In genomic region chr7:45092100-45092930, GRCh38 we compare ENCODE assay signal across 14 cellular contexts. TPM values are rescaled to one million over a fixed set of nuclear protein-coding genes. Genes with fewer than 3 reads are reported as not detected.
DNase-seq lines count a peak whose midpoint lies in the region; ATAC-seq, FAIRE-seq and TF ChIP-seq lines count a peak whose summit lies in the region.
"Had no signal": no experiment of that assay in that cellular context is flagged by ENCODE, and none has a peak within 500 bp of the region (broad histone marks: within the 10 kb centered on the region; RNA-seq: fewer than 3 reads in every experiment).

No MANE protein-coding gene starts in this region.

- H3K79me1 ChIP-seq in H1 (ENCODE audit: low read depth, low read length) = no peaks in the 10 kb centered on the region

- TF ChIP-seq POLR2A in H1 (IDR thresholded peaks at IDR 0.05; ENCODE audit: control extremely low read depth in 1 of 2, low read depth in 2 of 2, low read length in 2 of 2) = no peak

- CTCF ChIA-PET in H1 (lab: Charles Lee; ENCODE audit: partially characterized antibody) = interaction anchor here (0.8 to 1.7 kb wide), 3 partner anchors 13 to 44 kb away, joined by 3 to 5 read pairs (median 3); no protein-coding TSS in a partner anchor

- no peak overlapping the region for H3K23ac ChIP-seq in H1 (ENCODE audit: insufficient read length)

- no peak overlapping the region for H3K56ac ChIP-seq in H1 (replicated peaks; ENCODE audit: insufficient read length, low read depth, low read length)

- peaks cover 8% of the 10 kb centered on the region for H3K4me1 Mint-ChIP-seq in neural progenitor cell

- H3K27me3 Mint-ChIP-seq in neural progenitor cell (ENCODE audit: insufficient read depth, low read depth) = peaks cover 10% of the 10 kb centered on the region

- H2BK20ac ChIP-seq in H1 (ENCODE audit: low read length) = no peak overlapping the region

- peaks cover 6% of the 10 kb centered on the region for H3K9me3 Mint-ChIP-seq in neural progenitor cell
- H3K9me3 Mint-ChIP-seq: activated T-cell treated with anti-CD3 and anti-CD28 coated beads, Interleukin-2, amount 50 U/mL, for 24 hours; stimulated activated naive CD8-positive, alpha-beta T cell treated with anti-CD3 and anti-CD28 coated beads, Interleukin-15, Interleukin-2, amounts not matched to agents 100 ng/mL and 50 ng/mL, for 24 hours had no signal

- H3K36me3 Mint-ChIP-seq in neural progenitor cell = no peaks in the 10 kb centered on the region

- H4K8ac ChIP-seq in H1 (ENCODE audit: extremely low read depth, insufficient read depth, low read length) = no peak overlapping the region

- H3K4ac ChIP-seq in H1 (replicated peaks; ENCODE audit: insufficient read length, low read depth, low read length) = no peak overlapping the region

- H2BK15ac ChIP-seq in H1 (ENCODE audit: low read length) = no peak overlapping the region

- H3K23me2 ChIP-seq in H1 (ENCODE audit: low read depth, low read length) = peaks cover 2% of the 10 kb centered on the region; the same call in 1 of the 2 replicates

- H2AK5ac ChIP-seq in H1 (ENCODE audit: low read depth, low read length) = no peak overlapping the region

- 65% methylated on average over 7 of the region's 7 CpGs; no CpG with 5 or more reads in 1 of the 2 experiments for WGBS in H1 (ENCODE audit: extremely low coverage in 1 of 2, insufficient coverage in 1 of 2, insufficient read length in 1 of 2, insufficient replicate concordance in 2 of 2, low coverage in 1 of 2, low lambda C conversion rate in 2 of 2, missing lambda C conversion rate in 1 of 2), 2 experiments

- no peak overlapping the region for H3K18ac ChIP-seq in H1 (ENCODE audit: extremely low read depth, low read length)

- no peak overlapping the region for H2BK120ac ChIP-seq in H1 (replicated peaks; ENCODE audit: low read depth, low read length)

- H3F3A ChIP-seq in neural progenitor cell (ENCODE audit: low read depth) = peaks cover 3% of the 10 kb centered on the region

- H3K9me3 ChIP-seq in H1 (ENCODE audit: insufficient read depth in 2 of 2, low read depth in 1 of 2, low read length in 1 of 2) (no peaks in the 10 kb centered on the region), neural progenitor cell (ENCODE audit: low read depth) (no peaks in the 10 kb centered on the region), right atrium auricular region (no peaks in the 10 kb centered on the region)
- H3K9me3 ChIP-seq: body of pancreas had no signal

- POLR2A ChIA-PET in H1 (lab: Charles Lee; ENCODE audit: partially characterized antibody) = interaction anchor here (0.6 to 2.0 kb wide), 10 partner anchors 11 to 208 kb away, joined by 3 to 8 read pairs (median 3); no protein-coding TSS in a partner anchor

- H3K79me2 ChIP-seq in H1 (ENCODE audit: control insufficient read depth in 1 of 2, insufficient read depth in 2 of 2, low read length in 2 of 2) (no peaks in the 10 kb centered on the region), neural progenitor cell (ENCODE audit: low read depth) (no peaks in the 10 kb centered on the region)

- no peak for TF ChIP-seq EP300 in H1 (IDR thresholded peaks at IDR 0.05; ENCODE audit: borderline replicate concordance in 1 of 2, low read depth in 2 of 2, low read length in 2 of 2)

- no peak overlapping the region for H3K27ac ChIP-seq in H1 (ENCODE audit: low read depth, low read length)
- no peak overlapping the region for H3K27ac ChIP-seq in neural progenitor cell
- no peak overlapping the region for H3K27ac ChIP-seq in right atrium auricular region
- H3K27ac ChIP-seq in coronary artery = no peak overlapping the region
- H3K27ac ChIP-seq: body of pancreas had no signal

- no peak overlapping the region for H3K14ac ChIP-seq in H1 (ENCODE audit: insufficient read length)

- H2AFZ ChIP-seq in H1 (ENCODE audit: low read length) (peak overlapping the region; percentile 1; the same call in 1 of the 2 replicates), neural progenitor cell (replicated peaks) (peak overlapping the region; percentile 26)

- intact Hi-C loops in Right ventricle myocardium superior (cut with DNase I) = no loop called here

- H3K4me1 ChIP-seq in H1 (replicated peaks in 1 of 4; ENCODE audit: control insufficient read depth in 3 of 4, insufficient read depth in 4 of 4, low read length in 3 of 4) (peaks cover 2 to 11% (median 6%) of the 10 kb centered on the region in 4 experiments; a peak in 5 of 7 replicates), neural progenitor cell (peaks cover 6% of the 10 kb centered on the region), right atrium auricular region (peaks cover 0 to 17% of the 10 kb centered on the region in 2 donors)

- TF ChIP-seq CTCF in H1 (IDR thresholded peaks at IDR 0.05; ENCODE audit: control extremely low read depth in 1 of 3, insufficient read depth in 1 of 3, low read depth in 1 of 3, low read length in 3 of 3) (no peak), neural progenitor cell (IDR thresholded peaks at IDR 0.05) (no peak), right atrium auricular region (IDR thresholded peaks at IDR 0.05) (no peak), coronary artery (IDR thresholded peaks at IDR 0.05) (no peak)

- no peak overlapping the region for H3K27ac Mint-ChIP-seq in neural progenitor cell
- H3K27ac Mint-ChIP-seq: activated T-cell treated with anti-CD3 and anti-CD28 coated beads, Interleukin-2, amount 50 U/mL, for 24 hours; stimulated activated naive CD8-positive, alpha-beta T cell treated with anti-CD3 and anti-CD28 coated beads, Interleukin-15, Interleukin-2, amounts not matched to agents 100 ng/mL and 50 ng/mL, for 24 hours had no signal

- H4K91ac ChIP-seq in H1 (replicated peaks; ENCODE audit: insufficient read length, low read length) = no peak overlapping the region

- DNase-seq in ELR (ENCODE audit: low read depth) = peak; percentile 84
- peak; percentile 90 for DNase-seq in NCI-H226
- DNase-seq in H1 (ENCODE audit: low read depth in 1 of 2, low spot score in 2 of 2) = no peak
- no peak for DNase-seq in neural progenitor cell (ENCODE audit: low spot score)
- DNase-seq in right atrium auricular region (ENCODE audit: low spot score) = no peak
- no peak for DNase-seq in coronary artery (ENCODE audit: low spot score)
- DNase-seq in Right ventricle myocardium superior = no peak
- DNase-seq: activated T-cell treated with anti-CD3 and anti-CD28 coated beads, Interleukin-2, amount 50 U/mL, for 24 hours; body of pancreas; NCI-H1048; NCI-H82 had no signal

- H4K5ac ChIP-seq in H1 (ENCODE audit: insufficient read length, low read depth, low read length) = no peak overlapping the region

- H3K36me3 ChIP-seq in H1 (ENCODE audit: control insufficient read depth in 2 of 4, insufficient read depth in 4 of 4, low read length in 3 of 4) = no peaks in the 10 kb centered on the region
- H3K36me3 ChIP-seq in neural progenitor cell = no peaks in the 10 kb centered on the region
- H3K36me3 ChIP-seq in right atrium auricular region = no peaks in the 10 kb centered on the region

- FAIRE-seq in H1 (lab: Jason Lieb, UNC) = no peak

- H3K4me2 ChIP-seq in H1 (ENCODE audit: insufficient read depth in 1 of 2, low read depth in 2 of 2, low read length in 2 of 2) = peak overlapping the region; percentile 34 to 35
- H3K4me2 ChIP-seq in neural progenitor cell = no peak overlapping the region

- TF ChIP-seq RAD21 in H1 (IDR thresholded peaks at IDR 0.05 in 1 of 2, conservative IDR thresholded peaks at IDR 0.05 in 1 of 2; ENCODE audit: low read depth in 2 of 2, low read length in 2 of 2) = no peak

- H3K4me3 Mint-ChIP-seq in neural progenitor cell = no peak overlapping the region
- H3K4me3 Mint-ChIP-seq: activated T-cell treated with anti-CD3 and anti-CD28 coated beads, Interleukin-2, amount 50 U/mL, for 24 hours; stimulated activated naive CD8-positive, alpha-beta T cell treated with anti-CD3 and anti-CD28 coated beads, Interleukin-15, Interleukin-2, amounts not matched to agents 100 ng/mL and 50 ng/mL, for 24 hours had no signal

- peaks cover 0 to 12% (median 10%) of the 10 kb centered on the region in 4 experiments; a peak in 5 of 7 replicates for H3K27me3 ChIP-seq in H1 (replicated peaks in 1 of 4; ENCODE audit: control insufficient read depth in 3 of 4, extremely low read depth in 1 of 4, insufficient read depth in 3 of 4, low read length in 3 of 4)
- H3K27me3 ChIP-seq in neural progenitor cell = peaks cover 30% of the 10 kb centered on the region
- no peaks in the 10 kb centered on the region for H3K27me3 ChIP-seq in right atrium auricular region

- H2BK12ac ChIP-seq in H1 (ENCODE audit: low read depth, low read length) = no peak overlapping the region

- H4K20me1 ChIP-seq in H1 (replicated peaks in 1 of 2; ENCODE audit: control insufficient read depth in 1 of 2, insufficient read depth in 2 of 2, low read length in 2 of 2) (peaks cover 0 to 3% of the 10 kb centered on the region in 2 experiments), neural progenitor cell (ENCODE audit: low read depth) (peaks cover 5% of the 10 kb centered on the region)

- peak overlapping the region; percentile 66; the same call in 1 of the 2 replicates for H2BK5ac ChIP-seq in H1 (ENCODE audit: low read depth, low read length)

- H3K9ac ChIP-seq in H1 (replicated peaks in 1 of 4; ENCODE audit: extremely low read depth in 1 of 4, low read depth in 3 of 4, low read length in 3 of 4) (no peak overlapping the region), neural progenitor cell (no peak overlapping the region)

- H3K4me3 ChIP-seq in H1 (ENCODE audit: extremely low read depth in 1 of 4, insufficient read depth in 2 of 4, low read depth in 3 of 4, low read length in 4 of 4) (no peak overlapping the region; a peak in 1 of 8 replicates), neural progenitor cell (no peak overlapping the region), right atrium auricular region (no peak overlapping the region), coronary artery (no peak overlapping the region)
- H3K4me3 ChIP-seq: body of pancreas had no signal

- ATAC-seq in HG03439 (IDR thresholded peaks at IDR 0.05; ENCODE audit: unreplicated experiment) (no peak), Right ventricle myocardium superior (ENCODE audit: poor library complexity) (no peak)
- ATAC-seq: activated CD4-positive, CD25-positive, alpha-beta regulatory T cell treated with anti-CD3 and anti-CD28 coated beads, Interleukin-2, amount 50 U/mL, for 24 hours; body of pancreas had no signal

RNA-seq across cellular contexts. Expression of gene NACAD, which starts 3.5 kb away (rescaled TPM):
- 6.0 and 6.4 TPM in 2 replicates for total RNA-seq in H1 (2021; fragmentation: NEBNext Ultra II Directional; extraction: Animal tissue kit (Norgen Biotek cat#: 25700))
- polyA plus RNA-seq in H1 (2011; rRNA removed) = 1.3 and 2.7 TPM in 2 replicates
- 0.89 TPM for polyA plus RNA-seq in H1 (2011; cell fraction: cytosol; rRNA removed)
- 2.7 TPM for polyA plus RNA-seq in H1 (2011; cell fraction: nucleus; rRNA removed)
- polyA plus RNA-seq in H1 (2012, experiment 1 of 2) = 3.6 to 5.1 TPM (median 4.4 TPM) in 4 replicates
- 3.1 TPM for polyA plus RNA-seq in H1 (2012, experiment 2 of 2)
- 3.0 TPM for polyA plus RNA-seq in H1 (2013, experiment 1 of 2)
- 2.9 TPM for polyA plus RNA-seq in H1 (2013, experiment 2 of 2)
- 1.0 and 1.1 TPM in 2 replicates for polyA minus RNA-seq in H1 (2011; rRNA and poly(A)+ RNA removed)
- 3.6 TPM for polyA minus RNA-seq in H1 (2011; cell fraction: cytosol; rRNA and poly(A)+ RNA removed)
- 4.6 TPM for polyA minus RNA-seq in H1 (2011; cell fraction: nucleus; rRNA and poly(A)+ RNA removed)
- 0.39 and 1.5 TPM in 2 replicates for total RNA-seq in neural progenitor cell (ENCODE audit: low replicate concordance)
- 1 to 10 TPM; 5.9 to 9.0 TPM for total RNA-seq in right atrium auricular region
- 4.7 TPM for total RNA-seq in Right ventricle myocardium superior

RNA-seq across cellular contexts. Expression of gene TBRG4, which starts 19.2 kb away (rescaled TPM):
- 137 and 146 TPM in 2 replicates for total RNA-seq in H1 (2021; fragmentation: NEBNext Ultra II Directional; extraction: Animal tissue kit (Norgen Biotek cat#: 25700))
- polyA plus RNA-seq in H1 (2011; rRNA removed) = 110 and 134 TPM in 2 replicates
- polyA plus RNA-seq in H1 (2011; cell fraction: cytosol; rRNA removed) = 139 TPM
- 303 TPM for polyA plus RNA-seq in H1 (2011; cell fraction: nucleus; rRNA removed)
- 89.0 to 132 TPM (median 112 TPM) in 4 replicates for polyA plus RNA-seq in H1 (2012, experiment 1 of 2)
- polyA plus RNA-seq in H1 (2012, experiment 2 of 2) = 202 TPM
- 91.1 TPM for polyA plus RNA-seq in H1 (2013, experiment 1 of 2)
- polyA plus RNA-seq in H1 (2013, experiment 2 of 2) = 79.7 TPM
- polyA minus RNA-seq in H1 (2011; rRNA and poly(A)+ RNA removed) = 256 and 274 TPM in 2 replicates
- 109 TPM for polyA minus RNA-seq in H1 (2011; cell fraction: cytosol; rRNA and poly(A)+ RNA removed)
- 302 TPM for polyA minus RNA-seq in H1 (2011; cell fraction: nucleus; rRNA and poly(A)+ RNA removed)
- total RNA-seq in neural progenitor cell (ENCODE audit: low replicate concordance) (32.2 and 63.7 TPM in 2 replicates), right atrium auricular region (10 to 100 TPM; 46.1 to 48.2 TPM), Right ventricle myocardium superior (82.2 TPM)

Comparison
In these comparisons a context has a peak if more than half of its experiments do, and no peak if none do; other contexts are left out.
1. DNase-seq: peak in ELR (single experiment) and NCI-H226 (single experiment); none in H1 (0 of 2), neural progenitor cell (single experiment), right atrium auricular region (single experiment), coronary artery (single experiment) and Right ventricle myocardium superior (single experiment).